In the genomic region with DNA sequence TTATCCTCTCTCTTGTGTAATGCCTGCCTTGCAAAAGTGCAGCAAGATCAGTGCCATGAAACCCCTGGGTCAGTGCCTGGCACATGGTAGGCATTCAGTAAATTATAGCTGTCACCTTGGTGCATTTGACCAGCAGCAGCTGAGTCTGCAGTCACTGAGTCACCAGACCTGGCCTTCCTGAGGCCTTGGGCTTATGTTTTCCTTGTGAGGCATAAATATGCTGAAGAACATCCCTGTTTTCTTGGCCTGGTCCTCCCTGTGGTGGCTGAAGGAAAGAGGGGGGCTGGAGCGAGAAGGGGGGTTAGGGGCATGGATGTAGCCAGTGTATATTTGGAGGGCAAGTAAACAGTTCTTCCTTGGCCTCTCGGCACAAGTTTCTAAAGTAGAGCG, we compare ENCODE assay signal across 10 cellular contexts. TPM values are rescaled to one million over a fixed set of nuclear protein-coding genes. Genes with fewer than 3 reads are reported as not detected.
DNase-seq lines count a peak whose midpoint lies in the region; ATAC-seq and TF ChIP-seq lines count a peak whose summit lies in the region.
"Had no signal": no experiment of that assay in that cellular context is flagged by ENCODE, and none has a peak within 500 bp of the region (broad histone marks: within the 10 kb centered on the region; RNA-seq: fewer than 3 reads in every experiment).

No MANE protein-coding gene starts in this region.

- H3K9me3 ChIP-seq in mucosa of descending colon: no peaks in the 10 kb centered on the region

- H3K4me3 ChIP-seq in mucosa of descending colon: no peak overlapping the region

- TF ChIP-seq CTCF in mucosa of descending colon (IDR thresholded peaks at IDR 0.05) (no peak), type B pancreatic cell (conservative IDR thresholded peaks at IDR 0.05) (no peak)

- no peaks in the 10 kb centered on the region for H3K36me3 ChIP-seq in mucosa of descending colon (ENCODE audit: low read depth)

- H3K4me1 ChIP-seq in mucosa of descending colon (ENCODE audit: low read depth): peaks cover 28% of the 10 kb centered on the region

- no peaks in the 10 kb centered on the region for H3K9me3 Mint-ChIP-seq in type B pancreatic cell
- no peaks in the 10 kb centered on the region for H3K9me3 Mint-ChIP-seq in activated T-helper 1 cell treated with anti-CD3 and anti-CD28 coated beads, Interleukin-12 subunit alpha, Interleukin-12 subunit beta, Interleukin-2, Interleukin-4 antibody, amounts not matched to agents 30 ng/mL and 10 ng/mL and 1 ng/mL, durations not matched to agents 14 hours and 24 hours and 36 hours

- peak overlapping the region; percentile 94 for H3K27ac Mint-ChIP-seq in type B pancreatic cell
- no peak overlapping the region for H3K27ac Mint-ChIP-seq in activated T-helper 1 cell treated with anti-CD3 and anti-CD28 coated beads, Interleukin-12 subunit alpha, Interleukin-12 subunit beta, Interleukin-2, Interleukin-4 antibody, amounts not matched to agents 30 ng/mL and 10 ng/mL and 1 ng/mL, durations not matched to agents 14 hours and 24 hours and 36 hours

- H3K27me3 Mint-ChIP-seq in type B pancreatic cell: no peaks in the 10 kb centered on the region
- H3K27me3 Mint-ChIP-seq in activated T-helper 1 cell treated with anti-CD3 and anti-CD28 coated beads, Interleukin-12 subunit alpha, Interleukin-12 subunit beta, Interleukin-2, Interleukin-4 antibody, amounts not matched to agents 30 ng/mL and 10 ng/mL and 1 ng/mL, durations not matched to agents 14 hours and 24 hours and 36 hours (ENCODE audit: insufficient read depth): peaks cover 17% of the 10 kb centered on the region

- peak overlapping the region; percentile 72 for H3K4me3 Mint-ChIP-seq in type B pancreatic cell
- H3K4me3 Mint-ChIP-seq in activated T-helper 1 cell treated with anti-CD3 and anti-CD28 coated beads, Interleukin-12 subunit alpha, Interleukin-12 subunit beta, Interleukin-2, Interleukin-4 antibody, amounts not matched to agents 30 ng/mL and 10 ng/mL and 1 ng/mL, durations not matched to agents 14 hours and 24 hours and 36 hours: no peak overlapping the region

- intact Hi-C loops in mucosa of descending colon (cut with DNase I, micrococcal nuclease): no loop called here
- intact Hi-C loops in activated T-helper 1 cell treated with anti-CD3 and anti-CD28 coated beads, Interleukin-12 subunit alpha, Interleukin-12 subunit beta, Interleukin-2, Interleukin-4 antibody, amounts not matched to agents 30 ng/mL and 10 ng/mL and 1 ng/mL, durations not matched to agents 14 hours and 24 hours and 36 hours (cut with micrococcal nuclease): no loop called here

- H3K4me1 Mint-ChIP-seq in type B pancreatic cell (ENCODE audit: unreplicated experiment): peaks cover 51% of the 10 kb centered on the region
- no peaks in the 10 kb centered on the region for H3K4me1 Mint-ChIP-seq in activated T-helper 1 cell treated with anti-CD3 and anti-CD28 coated beads, Interleukin-12 subunit alpha, Interleukin-12 subunit beta, Interleukin-2, Interleukin-4 antibody, amounts not matched to agents 30 ng/mL and 10 ng/mL and 1 ng/mL, durations not matched to agents 14 hours and 24 hours and 36 hours (ENCODE audit: low read depth)

- peak; percentile 52 for ATAC-seq in esophagus mucosa
- ATAC-seq in mucosa of descending colon: peak; percentile 37
- no peak for ATAC-seq in GM19351 (IDR thresholded peaks at IDR 0.05; ENCODE audit: unreplicated experiment)
- ATAC-seq: activated CD4-positive, CD25-positive, alpha-beta regulatory T cell treated with anti-CD3 and anti-CD28 coated beads, Interleukin-2, amount 50 U/mL, for 24 hours had no signal

- H3K36me3 Mint-ChIP-seq in type B pancreatic cell: peaks cover 4% of the 10 kb centered on the region
- no peaks in the 10 kb centered on the region for H3K36me3 Mint-ChIP-seq in activated T-helper 1 cell treated with anti-CD3 and anti-CD28 coated beads, Interleukin-12 subunit alpha, Interleukin-12 subunit beta, Interleukin-2, Interleukin-4 antibody, amounts not matched to agents 30 ng/mL and 10 ng/mL and 1 ng/mL, durations not matched to agents 14 hours and 24 hours and 36 hours (ENCODE audit: low read depth)

- DNase-seq in RPMI7951 (ENCODE audit: low read depth) (peak; percentile 24), mucosa of descending colon (no peak), type B pancreatic cell (ENCODE audit: extremely low spot score, unreplicated experiment) (no peak), NCI-H1092 (lab: John Stamatoyannopoulos, UW) (no peak)
- no peak for DNase-seq in stimulated activated CD4-positive, alpha-beta T cell treated with anti-CD3 and anti-CD28 coated beads, Interleukin-4, amount 100 ng/mL, for 24 hours
- no peak for DNase-seq in activated T-helper 1 cell treated with anti-CD3 and anti-CD28 coated beads, Interleukin-12 subunit alpha, Interleukin-12 subunit beta, Interleukin-2, Interleukin-4 antibody, amounts not matched to agents 30 ng/mL and 10 ng/mL and 1 ng/mL, durations not matched to agents 14 hours and 24 hours and 36 hours (ENCODE audit: low spot score)
- DNase-seq: NK-92 treated with Interleukin-12 subunit alpha and Interleukin-12 subunit beta, amount 100 ng/mL, for 24 hours had no signal

RNA-seq across cellular contexts. Expression of a gene that starts 26.4 kb away (rescaled TPM):
- total RNA-seq in RPMI7951 (2014; rRNA removed; shearing (Covaris generic)): 9.0 and 15.3 TPM in 2 replicates
- total RNA-seq in esophagus mucosa (68.3 TPM), mucosa of descending colon (10 to 100 TPM; 32.6 to 75.8 (median 45.0) TPM), type B pancreatic cell (ENCODE audit: low replicate concordance) (53.9 and 56.7 TPM in 2 replicates)
- 7.0 and 9.3 TPM in 2 replicates for total RNA-seq in activated T-helper 1 cell treated with anti-CD3 and anti-CD28 coated beads, Interleukin-12 subunit alpha, Interleukin-12 subunit beta, Interleukin-2, Interleukin-4 antibody, amounts not matched to agents 30 ng/mL and 10 ng/mL and 1 ng/mL, durations not matched to agents 14 hours and 24 hours and 36 hours
